17 cellular contexts compared by ENCODE assay signal in the genomic region with DNA sequence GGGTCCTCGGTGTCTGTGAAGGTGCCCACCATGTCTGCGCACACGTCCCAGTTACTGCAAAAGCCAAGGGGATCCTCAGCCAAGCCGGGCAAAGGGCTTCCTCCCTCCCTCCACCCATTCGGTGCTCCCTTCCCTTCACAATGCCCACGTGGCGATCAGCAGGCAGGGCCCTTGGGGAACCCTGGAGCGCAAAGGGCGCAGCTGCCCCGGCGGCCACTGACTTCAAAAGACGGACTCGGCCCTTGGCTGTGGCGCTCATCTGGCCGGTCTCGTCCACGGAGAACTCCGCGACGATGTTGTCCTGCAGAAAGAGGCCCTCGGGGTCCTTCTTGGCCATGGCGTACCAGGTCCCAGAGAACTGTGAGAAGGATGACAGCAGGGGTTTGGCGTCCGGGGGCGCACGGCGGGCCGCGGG. TPM values are rescaled to one million over a fixed set of nuclear protein-coding genes. Genes with fewer than 3 reads are reported as not detected.
DNase-seq lines count a peak whose midpoint lies in the region; ATAC-seq, FAIRE-seq and TF ChIP-seq lines count a peak whose summit lies in the region.
"Had no signal": no experiment of that assay in that cellular context is flagged by ENCODE, and none has a peak within 500 bp of the region (broad histone marks: within the 10 kb centered on the region; RNA-seq: fewer than 3 reads in every experiment).

No MANE protein-coding gene starts in this region.

- H3K4me3 ChIP-seq in Caco-2 (ENCODE audit: low read depth, low read length), result peak overlapping the region; percentile 87
- no peak overlapping the region for H3K4me3 ChIP-seq in astrocyte (ENCODE audit: insufficient read depth, low read depth, low read length)
- peak overlapping the region; percentile 35 for H3K4me3 ChIP-seq in iPS-18a (ENCODE audit: low read length)
- peak overlapping the region; percentile 54 for H3K4me3 ChIP-seq in psoas muscle

- intact Hi-C loops in Caco-2 (cut with micrococcal nuclease; ENCODE audit: unreplicated experiment) (loop anchor here (2.0 kb wide), 1 partner anchor 46 kb away; no protein-coding TSS in a partner anchor), psoas muscle (cut with DNase I) (no loop called here)

- H3K27me3 ChIP-seq in Caco-2 (replicated peaks; ENCODE audit: control insufficient read depth, insufficient read depth, low read length), result no peaks in the 10 kb centered on the region
- peaks cover 40% of the 10 kb centered on the region for H3K27me3 ChIP-seq in astrocyte (ENCODE audit: insufficient read depth, low read length)
- peaks cover 55% of the 10 kb centered on the region for H3K27me3 ChIP-seq in iPS-18a (ENCODE audit: control insufficient read depth, insufficient read depth, low read length)
- H3K27me3 ChIP-seq in psoas muscle (ENCODE audit: insufficient read depth in 3 of 3, low read length in 2 of 3), result peaks cover 0 to 49% (median 2%) of the 10 kb centered on the region in 3 donors

- ATAC-seq in psoas muscle (no peak), GM18873 (IDR thresholded peaks at IDR 0.05; ENCODE audit: low FRiP score, unreplicated experiment) (no peak)

- TF ChIP-seq CTCF in Caco-2 (IDR thresholded peaks at IDR 0.05; ENCODE audit: insufficient read depth in 1 of 2, low read depth in 1 of 2, low read length in 1 of 2, severe bottlenecking in 1 of 2, unreplicated experiment in 1 of 2), result no peak
- TF ChIP-seq CTCF in astrocyte (IDR thresholded peaks at IDR 0.05; ENCODE audit: insufficient read depth, low read depth, low read length), result no peak
- no peak for TF ChIP-seq CTCF in psoas muscle (IDR thresholded peaks at IDR 0.05)

- H3K27me3 Mint-ChIP-seq in Caco-2 (ENCODE audit: insufficient read depth, unreplicated experiment) (no peaks in the 10 kb centered on the region), astrocyte (ENCODE audit: low read depth, unreplicated experiment) (peaks cover 55% of the 10 kb centered on the region)

- POLR2A ChIA-PET in Caco-2 (lab: Charles Lee), result no interaction called here

- H3K79me2 ChIP-seq in astrocyte (ENCODE audit: insufficient read depth, low read length), result no peaks in the 10 kb centered on the region

- no peaks in the 10 kb centered on the region for H3K9me3 ChIP-seq in Caco-2
- no peaks in the 10 kb centered on the region for H3K9me3 ChIP-seq in astrocyte (ENCODE audit: insufficient read depth, low read depth, low read length)
- no peaks in the 10 kb centered on the region for H3K9me3 ChIP-seq in iPS-18a (ENCODE audit: control insufficient read depth, low read depth, low read length)
- no peaks in the 10 kb centered on the region for H3K9me3 ChIP-seq in psoas muscle

- H3K4me1 Mint-ChIP-seq in Caco-2 (ENCODE audit: low read depth, unreplicated experiment) (peaks cover 12% of the 10 kb centered on the region), astrocyte (ENCODE audit: low read depth, unreplicated experiment) (peaks cover 2% of the 10 kb centered on the region)
- H3K4me1 Mint-ChIP-seq: activated naive CD8-positive, alpha-beta T cell treated with anti-CD3 and anti-CD28 coated beads, Interleukin-2, amount 10 ng/mL, durations not matched to agents 7 days and 5 days had no signal

- no TSS peak for BruUV-seq in Caco-2 (replicated peaks; lab: Mats Ljungman, UMichigan)

- H3K4me1 ChIP-seq in Caco-2 (peaks cover 22% of the 10 kb centered on the region), astrocyte (ENCODE audit: insufficient read depth, low read length) (peaks cover 5% of the 10 kb centered on the region), iPS-18a (ENCODE audit: control insufficient read depth, low read depth, low read length) (peaks cover 7% of the 10 kb centered on the region), psoas muscle (no peaks in the 10 kb centered on the region)

- CTCF ChIA-PET in Caco-2 (lab: Charles Lee), result interaction anchor here (0.8 kb wide), 1 partner anchor 45 kb away, joined by 3 read pairs; no protein-coding TSS in a partner anchor

- 11 to 16% (median 13%) methylated on average over 27 to 29 of the region's 29 CpGs for WGBS in psoas muscle, 3 donors

- no peak for FAIRE-seq in astrocyte (lab: Jason Lieb, UNC)
- FAIRE-seq: keratinocyte had no signal

- DNase-seq in Caco-2 (no peak), astrocyte (ENCODE audit: low read depth) (no peak), psoas muscle (peak in 1 of 2 donors; percentile 21), RKO (ENCODE audit: low spot score) (no peak), DMS79 treated with DMSO at 0.1 percent for 48 hours (lab: John Stamatoyannopoulos, UW) (no peak), globus pallidus (ENCODE audit: low spot score) (no peak)
- DNase-seq: activated naive CD8-positive, alpha-beta T cell treated with anti-CD3 and anti-CD28 coated beads, Interleukin-2, amount 10 ng/mL, durations not matched to agents 7 days and 5 days; GDM1; NCI-H1930 had no signal

- peak overlapping the region; percentile 44 for H2AFZ ChIP-seq in astrocyte (ENCODE audit: low read depth, low read length)

- H3K4me2 ChIP-seq in astrocyte (ENCODE audit: low read length), result peak overlapping the region; percentile 77

- H4K20me1 ChIP-seq in astrocyte (ENCODE audit: insufficient read depth, low read length), result no peaks in the 10 kb centered on the region

- H3K4me3 Mint-ChIP-seq in Caco-2 (ENCODE audit: unreplicated experiment) (peak overlapping the region; percentile 77), astrocyte (ENCODE audit: unreplicated experiment) (no peak overlapping the region)
- H3K4me3 Mint-ChIP-seq: activated naive CD8-positive, alpha-beta T cell treated with anti-CD3 and anti-CD28 coated beads, Interleukin-2, amount 10 ng/mL, durations not matched to agents 7 days and 5 days had no signal

- no peak overlapping the region for H3K27ac Mint-ChIP-seq in Caco-2 (ENCODE audit: unreplicated experiment)
- H3K27ac Mint-ChIP-seq in astrocyte (ENCODE audit: unreplicated experiment), result no peak overlapping the region
- H3K27ac Mint-ChIP-seq: activated naive CD8-positive, alpha-beta T cell treated with anti-CD3 and anti-CD28 coated beads, Interleukin-2, amount 10 ng/mL, durations not matched to agents 7 days and 5 days; IgD-negative memory B cell had no signal

- H3K36me3 Mint-ChIP-seq in Caco-2 (ENCODE audit: insufficient read depth, unreplicated experiment), result no peaks in the 10 kb centered on the region
- no peaks in the 10 kb centered on the region for H3K36me3 Mint-ChIP-seq in astrocyte (ENCODE audit: low read depth, unreplicated experiment)
- H3K36me3 Mint-ChIP-seq: activated naive CD8-positive, alpha-beta T cell treated with anti-CD3 and anti-CD28 coated beads, Interleukin-2, amount 10 ng/mL, durations not matched to agents 7 days and 5 days; IgD-negative memory B cell had no signal

- H3K27ac ChIP-seq in astrocyte (ENCODE audit: low read depth, low read length), result no peak overlapping the region
- no peak overlapping the region for H3K27ac ChIP-seq in iPS-18a (ENCODE audit: low read length)
- no peak overlapping the region for H3K27ac ChIP-seq in psoas muscle

- H3K36me3 ChIP-seq in Caco-2 (ENCODE audit: control insufficient read depth, insufficient read depth, low read length) (no peaks in the 10 kb centered on the region; the same call in none of the 2 replicates), astrocyte (ENCODE audit: insufficient read depth, low read length) (no peaks in the 10 kb centered on the region), iPS-18a (ENCODE audit: control insufficient read depth, low read depth, low read length) (no peaks in the 10 kb centered on the region), psoas muscle (ENCODE audit: insufficient read depth in 1 of 2, low read depth in 1 of 2) (no peaks in the 10 kb centered on the region)

- H3K9me3 Mint-ChIP-seq in Caco-2 (ENCODE audit: unreplicated experiment) (no peaks in the 10 kb centered on the region), astrocyte (ENCODE audit: unreplicated experiment) (no peaks in the 10 kb centered on the region)
- H3K9me3 Mint-ChIP-seq: activated naive CD8-positive, alpha-beta T cell treated with anti-CD3 and anti-CD28 coated beads, Interleukin-2, amount 10 ng/mL, durations not matched to agents 7 days and 5 days; IgD-negative memory B cell had no signal

- H3K9ac ChIP-seq in astrocyte (ENCODE audit: low read length) (no peak overlapping the region), iPS-18a (ENCODE audit: low read length) (no peak overlapping the region)

RNA-seq across cellular contexts. Expression of a gene that starts 0.6 kb away (rescaled TPM):
- 255 and 258 TPM in 2 replicates for total RNA-seq in Caco-2 (2022)
- 0.27 and 0.36 TPM in 2 replicates for total RNA-seq in astrocyte
- total RNA-seq in psoas muscle, result 1 to 10 TPM; 1.0 to 2.8 (median 1.7) TPM
- polyA plus RNA-seq in psoas muscle, result 10 to 100 TPM in 1 of 3 donors, 1 to 10 TPM in 2; 1.2 to 13.6 (median 5.2) TPM
- total RNA-seq: activated naive CD8-positive, alpha-beta T cell treated with anti-CD3 and anti-CD28 coated beads, Interleukin-2, amount 10 ng/mL, durations not matched to agents 7 days and 5 days; T-helper 2 cell treated with Interferon-gamma antibody and Interleukin-4, amounts not matched to agents 100 ng/mL and 5 ng/mL, for 36 hours had no signal
- polyA plus RNA-seq: IgD-negative memory B cell, keratinocyte had no signal

RNA-seq across cellular contexts. Expression of a gene that starts 11.9 kb away (rescaled TPM):
- not detected in 2 replicates for total RNA-seq in Caco-2 (2022)
- not detected in 2 replicates for total RNA-seq in astrocyte
- not detected for total RNA-seq in psoas muscle
- polyA plus RNA-seq in psoas muscle, result not detected
- total RNA-seq: activated naive CD8-positive, alpha-beta T cell treated with anti-CD3 and anti-CD28 coated beads, Interleukin-2, amount 10 ng/mL, durations not matched to agents 7 days and 5 days; esophagus mucosa; omental fat pad; T-helper 2 cell treated with Interferon-gamma antibody and Interleukin-4, amounts not matched to agents 100 ng/mL and 5 ng/mL, for 36 hours; temporal lobe had no signal
- polyA plus RNA-seq: IgD-negative memory B cell, keratinocyte had no signal

RNA-seq across cellular contexts. Expression of a gene that starts 34.0 kb away (rescaled TPM):
- 2.5 and 2.7 TPM in 2 replicates for total RNA-seq in Caco-2 (2022)
- total RNA-seq in astrocyte, result not detected in 2 replicates
- under 1 TPM in 1 of 4 donors, not detected in 3; 0.07 TPM for total RNA-seq in psoas muscle
- polyA plus RNA-seq in psoas muscle, result under 1 TPM; 0.01 to 0.18 (median 0.08) TPM
- total RNA-seq: activated naive CD8-positive, alpha-beta T cell treated with anti-CD3 and anti-CD28 coated beads, Interleukin-2, amount 10 ng/mL, durations not matched to agents 7 days and 5 days; T-helper 2 cell treated with Interferon-gamma antibody and Interleukin-4, amounts not matched to agents 100 ng/mL and 5 ng/mL, for 36 hours; temporal lobe had no signal
- polyA plus RNA-seq: IgD-negative memory B cell, keratinocyte had no signal

Comparison
In these comparisons a context has a peak if more than half of its experiments do, and no peak if none do; other contexts are left out.
1. RNA of a gene that starts 0.6 kb away (total RNA-seq): 255 to 258 TPM in Caco-2; 1.0 to 2.8 TPM in psoas muscle and 0.27 to 0.36 TPM in astrocyte; every median in the first group is over 10 times any median in the second.